10 cellular contexts compared by ENCODE assay signal in genomic region chr1:151238467-151238739, GRCh38. TPM values are rescaled to one million over a fixed set of nuclear protein-coding genes. Genes with fewer than 3 reads are reported as not detected.
A peak's percentile ranks its signal among the peaks of the same experiment; 100 is the strongest.
DNase-seq lines count a peak whose midpoint lies in the region; ATAC-seq and TF ChIP-seq lines count a peak whose summit lies in the region.
"Had no signal": no experiment of that assay in that cellular context is flagged by ENCODE, and none has a peak within 500 bp of the region (broad histone marks: within the 10 kb centered on the region; RNA-seq: fewer than 3 reads in every experiment).

No MANE protein-coding gene starts in this region.

- H3K4me3 Mint-ChIP-seq in CD14-positive monocyte (no peak overlapping the region), osteocyte (ENCODE audit: unreplicated experiment) (no peak overlapping the region)

- peak overlapping the region; percentile 34 for H3K27ac ChIP-seq in OCI-LY7 (ENCODE audit: low read depth, low read length, poor library complexity, severe bottlenecking)
- peak overlapping the region in 43 of 59 donors; percentile 3 to 80 (median 46) for H3K27ac ChIP-seq in dorsolateral prefrontal cortex
- no peak overlapping the region for H3K27ac ChIP-seq in right atrium auricular region

- POLR2A ChIA-PET in OCI-LY7 (lab: Charles Lee), result no interaction called here

- H3K4me3 ChIP-seq in OCI-LY7 (ENCODE audit: low read depth, low read length, poor library complexity, severe bottlenecking) (no peak overlapping the region), dorsolateral prefrontal cortex (no peak overlapping the region), right atrium auricular region (no peak overlapping the region)

- H3K27me3 Mint-ChIP-seq in CD14-positive monocyte (ENCODE audit: low read depth in 3 of 3), result no peaks in the 10 kb centered on the region
- no peaks in the 10 kb centered on the region for H3K27me3 Mint-ChIP-seq in osteocyte (ENCODE audit: unreplicated experiment)

- no peaks in the 10 kb centered on the region for H3K9me2 ChIP-seq in OCI-LY7 (ENCODE audit: insufficient read depth, low read length)

- peaks cover 10% of the 10 kb centered on the region for H3K4me1 Mint-ChIP-seq in CD14-positive monocyte
- H3K4me1 Mint-ChIP-seq in osteocyte (ENCODE audit: unreplicated experiment), result peaks cover 11% of the 10 kb centered on the region

- H3K27me3 ChIP-seq in dorsolateral prefrontal cortex, result no peaks in the 10 kb centered on the region
- H3K27me3 ChIP-seq in right atrium auricular region, result no peaks in the 10 kb centered on the region

- no TSS peak for BruUV-seq in OCI-LY7 (replicated peaks; lab: Mats Ljungman, UMichigan)

- H3K4me2 ChIP-seq in OCI-LY7 (ENCODE audit: low read length), result no peak overlapping the region

- H3K4me1 ChIP-seq in OCI-LY7 (ENCODE audit: insufficient read depth, low read length, poor library complexity, severe bottlenecking) (peaks cover 13% of the 10 kb centered on the region), right atrium auricular region (no peaks in the 10 kb centered on the region)

- TF ChIP-seq POLR2A in erythroblast (IDR thresholded peaks at IDR 0.05; ENCODE audit: low read length), result no peak

- CTCF ChIA-PET in OCI-LY7 (lab: Charles Lee; ENCODE audit: unreplicated experiment), result no interaction called here

- no peaks in the 10 kb centered on the region for H4K20me1 ChIP-seq in OCI-LY7 (ENCODE audit: insufficient read depth, low read length)

- H3K36me3 Mint-ChIP-seq in CD14-positive monocyte (peaks cover 80 to 97% of the 10 kb centered on the region in 2 donors), osteocyte (ENCODE audit: unreplicated experiment) (peaks cover 71% of the 10 kb centered on the region)

- TF ChIP-seq CTCF in CD14-positive monocyte (IDR thresholded peaks at IDR 0.05) (no peak), OCI-LY7 (conservative IDR thresholded peaks at IDR 0.05; ENCODE audit: low read length) (no peak), dorsolateral prefrontal cortex (IDR thresholded peaks at IDR 0.05 in 54 of 56, conservative IDR thresholded peaks at IDR 0.05 in 2 of 56; ENCODE audit: low read depth in 1 of 56, partially characterized antibody in 56 of 56) (no peak), osteocyte (IDR thresholded peaks at IDR 0.05) (no peak), right atrium auricular region (IDR thresholded peaks at IDR 0.05) (no peak)

- DNase-seq in CD14-positive monocyte (ENCODE audit: low spot score) (no peak), OCI-LY7 (ENCODE audit: low spot score) (no peak), dorsolateral prefrontal cortex (peak in 1 of 10 donors; percentile 20), osteocyte (ENCODE audit: extremely low spot score, unreplicated experiment) (no peak), erythroblast (lab: John Stamatoyannopoulos, UW) (no peak), right atrium auricular region (ENCODE audit: low spot score) (no peak), NCI-H510A (lab: John Stamatoyannopoulos, UW) (no peak)
- DNase-seq: activated CD8-positive, alpha-beta memory T cell treated with anti-CD3 and anti-CD28 coated beads, Interleukin-2, amount 50 U/mL, for 48 hours; DMS79 treated with DMSO at 0.1 percent for 48 hours had no signal

- H3K27ac Mint-ChIP-seq in CD14-positive monocyte (peak overlapping the region in 4 of 7 donors; percentile 17 to 86 (median 76)), osteocyte (ENCODE audit: unreplicated experiment) (peak overlapping the region; percentile 54)

- H3K36me3 ChIP-seq in OCI-LY7 (ENCODE audit: insufficient read depth, low read length) (peaks cover 99% of the 10 kb centered on the region), right atrium auricular region (peaks cover 96% of the 10 kb centered on the region)

- no peak overlapping the region for H2AFZ ChIP-seq in OCI-LY7 (ENCODE audit: low read length)

- H3K9me3 Mint-ChIP-seq in CD14-positive monocyte (no peaks in the 10 kb centered on the region), osteocyte (ENCODE audit: unreplicated experiment) (no peaks in the 10 kb centered on the region)

- no peak for ATAC-seq in GM21367 (IDR thresholded peaks at IDR 0.05; ENCODE audit: unreplicated experiment)

- intact Hi-C loops in CD14-positive monocyte (cut with micrococcal nuclease), result no loop called here
- intact Hi-C loops in OCI-LY7 (cut with micrococcal nuclease; ENCODE audit: unreplicated experiment), result no loop called here
- intact Hi-C loops in dorsolateral prefrontal cortex (cut with DNase I), result no loop called here

- H3K9me3 ChIP-seq in OCI-LY7 (ENCODE audit: low read length), result no peaks in the 10 kb centered on the region
- no peaks in the 10 kb centered on the region for H3K9me3 ChIP-seq in right atrium auricular region

- H3K79me2 ChIP-seq in OCI-LY7 (ENCODE audit: insufficient read depth, low read depth, low read length), result no peaks in the 10 kb centered on the region

RNA-seq across cellular contexts. Expression of gene PSMD4, which starts 16.1 kb away (rescaled TPM):
- 100 to 1,000 TPM; 252 to 266 TPM for polyA plus RNA-seq in CD14-positive monocyte
- 118 and 134 TPM in 2 replicates for total RNA-seq in OCI-LY7 (2014; rRNA removed; shearing (Covaris generic))
- total RNA-seq in OCI-LY7 (2022), result 137 and 150 TPM in 2 replicates
- 100 to 1,000 TPM; 129 to 230 (median 181) TPM for total RNA-seq in dorsolateral prefrontal cortex
- 133 and 150 TPM in 2 replicates for total RNA-seq in osteocyte
- 100 to 1,000 TPM; 109 to 157 TPM for total RNA-seq in right atrium auricular region

RNA-seq across cellular contexts. Expression of gene PIP5K1A, which starts 40.1 kb away (rescaled TPM):
- 10 to 100 TPM; 10.8 to 11.7 TPM for polyA plus RNA-seq in CD14-positive monocyte
- 42.9 and 50.5 TPM in 2 replicates for total RNA-seq in OCI-LY7 (2014; rRNA removed; shearing (Covaris generic))
- total RNA-seq in OCI-LY7 (2022), result 75.8 and 85.3 TPM in 2 replicates
- total RNA-seq in dorsolateral prefrontal cortex, result 10 to 100 TPM; 43.8 to 76.6 (median 61.3) TPM
- total RNA-seq in osteocyte, result 84.4 and 89.5 TPM in 2 replicates
- 10 to 100 TPM; 35.6 to 41.8 TPM for total RNA-seq in right atrium auricular region

RNA-seq across cellular contexts. Expression of gene ZNF687, which starts 43.7 kb away (rescaled TPM):
- 1 to 10 TPM; 1.3 to 1.8 TPM for polyA plus RNA-seq in CD14-positive monocyte
- total RNA-seq in OCI-LY7 (2014; rRNA removed; shearing (Covaris generic)), result 18.0 and 20.9 TPM in 2 replicates
- total RNA-seq in OCI-LY7 (2022) (31.6 and 31.7 TPM in 2 replicates), dorsolateral prefrontal cortex (10 to 100 TPM; 16.1 to 36.4 (median 25.3) TPM), osteocyte (23.7 and 25.9 TPM in 2 replicates), right atrium auricular region (10 to 100 TPM; 12.9 to 26.3 TPM)

RNA-seq across cellular contexts. Expression of gene VPS72, which starts 48.4 kb away (rescaled TPM):
- 10 to 100 TPM; 37.7 to 43.3 TPM for polyA plus RNA-seq in CD14-positive monocyte
- total RNA-seq in OCI-LY7 (2014; rRNA removed; shearing (Covaris generic)), result 51.1 and 65.9 TPM in 2 replicates
- total RNA-seq in OCI-LY7 (2022), result 54.3 and 67.9 TPM in 2 replicates
- total RNA-seq in dorsolateral prefrontal cortex, result 10 to 100 TPM; 29.6 to 76.5 (median 50.5) TPM
- total RNA-seq in osteocyte, result 77.5 and 91.6 TPM in 2 replicates
- 10 to 100 TPM; 23.4 to 32.1 TPM for total RNA-seq in right atrium auricular region

Comparison
In these comparisons a context has a peak if more than half of its experiments do, and no peak if none do; other contexts are left out.
1. H3K27ac ChIP-seq: peak in OCI-LY7 (single experiment) and dorsolateral prefrontal cortex (43 of 59); none in right atrium auricular region (0 of 2).